Comparison of ENCODE assay signal across 8 cellular contexts in genomic region chr5:59040007-59040803, GRCh38.
A peak's percentile ranks its signal among the peaks of the same experiment; 100 is the strongest.
DNase-seq lines count a peak whose midpoint lies in the region; ATAC-seq lines count a peak whose summit lies in the region.

No MANE protein-coding gene starts in this region.

- intact Hi-C loops in activated CD4-positive, alpha-beta T cell treated with anti-CD3 and anti-CD28 coated beads for 36 hours (cut with DNase I, micrococcal nuclease) = no loop called here

- H3K4me1 ChIP-seq in iPS-20b (ENCODE audit: insufficient read depth, low read length) = 0 out of 2 replicates have a peak, but pooled peaks cover 4% of the 10 kb centered on the region

- CTCF ChIA-PET in activated CD4-positive, alpha-beta T cell treated with anti-CD3 and anti-CD28 coated beads for 36 hours (lab: Charles Lee) = interaction anchor here (0.8 to 2.3 kb wide), 8 partner anchors 11 to 154 kb away, joined by 3 to 8 read pairs (median 4); no protein-coding TSS in a partner anchor

- H3K4me1 Mint-ChIP-seq in activated CD4-positive, alpha-beta T cell treated with anti-CD3 and anti-CD28 coated beads for 36 hours = peaks cover 35% of the 10 kb centered on the region
- peaks cover 58% of the 10 kb centered on the region for H3K4me1 Mint-ChIP-seq in activated naive CD8-positive, alpha-beta T cell (ENCODE audit: low read depth)

- H3K27ac Mint-ChIP-seq in activated CD4-positive, alpha-beta T cell treated with anti-CD3 and anti-CD28 coated beads for 36 hours = peak overlapping the region; percentile 77
- peak overlapping the region; percentile 74 for H3K27ac Mint-ChIP-seq in activated naive CD8-positive, alpha-beta T cell

- no peaks in the 10 kb centered on the region for H3K36me3 ChIP-seq in iPS-20b (ENCODE audit: insufficient read depth, low read depth, low read length)

- H3K36me3 Mint-ChIP-seq in activated CD4-positive, alpha-beta T cell treated with anti-CD3 and anti-CD28 coated beads for 36 hours (ENCODE audit: low read depth) = peaks cover 37% of the 10 kb centered on the region
- no peaks in the 10 kb centered on the region for H3K36me3 Mint-ChIP-seq in activated naive CD8-positive, alpha-beta T cell

- H3K9ac ChIP-seq in iPS-20b (ENCODE audit: low read depth, low read length) = no peak overlapping the region

- H3K4me3 Mint-ChIP-seq in activated CD4-positive, alpha-beta T cell treated with anti-CD3 and anti-CD28 coated beads for 36 hours = peak overlapping the region; percentile 86
- peak overlapping the region; percentile 90 for H3K4me3 Mint-ChIP-seq in activated naive CD8-positive, alpha-beta T cell

- POLR2A ChIA-PET in activated CD4-positive, alpha-beta T cell treated with anti-CD3 and anti-CD28 coated beads for 36 hours (lab: Charles Lee) = interaction anchor here (1.4 to 1.5 kb wide), 2 partner anchors 88 to 94 kb away, joined by 4 to 10 read pairs; no protein-coding TSS in a partner anchor

- peaks cover 48% of the 10 kb centered on the region for H3K27me3 ChIP-seq in iPS-20b (ENCODE audit: insufficient read depth, low read length)

- no peaks in the 10 kb centered on the region for H3K9me3 Mint-ChIP-seq in activated CD4-positive, alpha-beta T cell treated with anti-CD3 and anti-CD28 coated beads for 36 hours (ENCODE audit: low read depth)
- H3K9me3 Mint-ChIP-seq in activated naive CD8-positive, alpha-beta T cell (ENCODE audit: low read depth) = no peaks in the 10 kb centered on the region

- H3K27me3 Mint-ChIP-seq in activated CD4-positive, alpha-beta T cell treated with anti-CD3 and anti-CD28 coated beads for 36 hours = no peaks in the 10 kb centered on the region
- H3K27me3 Mint-ChIP-seq in activated naive CD8-positive, alpha-beta T cell = no peaks in the 10 kb centered on the region

- H3K9me3 ChIP-seq in iPS-20b (ENCODE audit: insufficient read depth, low read depth, low read length) = no peaks in the 10 kb centered on the region

- H3K4me3 ChIP-seq in iPS-20b (ENCODE audit: low read length) = peak overlapping the region; percentile 69

- no peak for ATAC-seq in activated CD4-positive, alpha-beta T cell treated with anti-CD3 and anti-CD28 coated beads for 36 hours
- no peak for ATAC-seq in left lobe of liver

- no peak overlapping the region for H3K27ac ChIP-seq in iPS-20b (ENCODE audit: low read length)

- DNase-seq in activated CD4-positive, alpha-beta T cell treated with anti-CD3 and anti-CD28 coated beads for 36 hours = no peak
- no peak for DNase-seq in activated CD4-positive, alpha-beta T cell treated with anti-CD3 and anti-CD28 coated beads, Interleukin-2, amount 50 U/mL, for 4 hours
- DNase-seq in superior temporal gyrus (ENCODE audit: extremely low spot score) = peak; percentile 26
- DNase-seq in activated effector memory CD4-positive, alpha-beta T cell treated with Interleukin-2 at 50 U/mL for 16 hours = no peak
- no peak for DNase-seq in left lobe of liver (ENCODE audit: low spot score)
- no peak for DNase-seq in DMS153 (lab: John Stamatoyannopoulos, UW)
